ENCODE assay signal across 1 cellular context in the genomic region with DNA sequence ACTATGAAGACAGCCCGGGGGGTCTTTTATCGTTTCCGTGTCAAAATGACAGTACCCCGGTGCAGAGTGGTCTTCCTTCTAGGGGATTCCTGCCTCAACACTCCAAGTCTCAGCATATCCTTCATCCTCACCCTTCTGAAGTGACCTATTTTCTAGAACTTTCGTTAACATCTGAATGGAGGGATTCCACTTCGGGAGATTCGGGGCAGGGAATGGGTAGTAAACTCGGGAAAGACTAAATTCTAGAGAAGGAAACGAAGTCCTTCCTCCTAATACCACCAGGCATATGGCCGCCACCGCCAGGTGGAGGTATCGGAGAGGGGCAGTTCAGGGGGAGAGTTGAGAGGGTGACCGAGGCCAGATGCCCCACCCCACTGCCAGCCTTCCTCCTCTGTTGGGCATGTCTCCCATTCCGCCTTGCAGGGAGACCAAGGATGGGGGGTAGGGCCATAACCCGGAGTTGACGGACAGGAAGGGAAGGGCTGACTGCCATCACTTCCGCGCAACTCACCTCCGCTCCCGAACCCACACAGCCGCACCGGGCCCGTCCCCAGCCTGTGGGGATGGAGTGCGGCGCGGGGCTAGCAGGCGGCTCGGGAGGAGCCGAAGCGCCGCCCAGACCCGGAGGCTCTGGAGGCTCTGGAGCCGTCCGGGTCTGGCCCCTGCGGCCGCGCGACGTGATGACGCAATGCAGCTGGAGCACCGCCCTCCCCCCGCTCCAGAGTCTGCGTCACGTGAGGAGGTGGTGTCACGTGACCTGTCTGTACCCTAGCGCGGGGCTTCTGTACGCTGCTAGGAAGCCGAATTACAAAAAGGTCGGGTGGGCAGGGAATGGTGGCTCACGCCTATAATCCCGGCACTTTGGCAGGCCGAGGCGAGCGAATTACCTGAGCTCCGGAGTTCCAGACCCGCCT.
TF ChIP-seq lines count a peak whose summit lies in the region.

Gene KLHL12, minus strand, starts transcription at position 657 of the 914 bp plus-strand sequence. CDS start 2,072 bp downstream, outside the sequence.

TF ChIP-seq in HepG2, 621 proteins besides CTCF, POLR2A, EP300 and RAD21 (continued from another document and continues in another):
- TF ChIP-seq ZHX2 (IDR thresholded peaks at IDR 0.05; ENCODE audit: low read depth) (peak; percentile 83), ZHX2 (CRISPR knock-in tag; IDR thresholded peaks at IDR 0.05; ENCODE audit: borderline replicate concordance) (0 out of 2 replicates have a peak, but pooled peaks have one; percentile 33), SNAPC2 (CRISPR knock-in tag; IDR thresholded peaks at IDR 0.05) (no peak), SKI (IDR thresholded peaks at IDR 0.05; ENCODE audit: partially characterized antibody) (peak; percentile 75), RFX5 (IDR thresholded peaks at IDR 0.05; ENCODE audit: low read depth, low read length) (no peak), PAX8 (CRISPR knock-in tag; IDR thresholded peaks at IDR 0.05; ENCODE audit: borderline replicate concordance) (no peak), NCOA2 (CRISPR knock-in tag; IDR thresholded peaks at IDR 0.05) (peak; percentile 52; the same call in 1 of the 2 replicates), MXI1 (IDR thresholded peaks at IDR 0.05; ENCODE audit: borderline replicate concordance, low read depth, low read length) (peak; percentile 76; the same call in 1 of the 3 replicates), CHCHD3 (CRISPR knock-in tag; IDR thresholded peaks at IDR 0.05) (no peak), TBX2 (CRISPR knock-in tag; IDR thresholded peaks at IDR 0.05; ENCODE audit: borderline replicate concordance) (peak; percentile 81; the same call in 1 of the 2 replicates), SNAI1 (CRISPR knock-in tag; IDR thresholded peaks at IDR 0.05; ENCODE audit: borderline replicate concordance) (0 out of 2 replicates have a peak, but pooled peaks have one; percentile 38), HNRNPUL1 (IDR thresholded peaks at IDR 0.05; ENCODE audit: low read depth, low read length) (no peak), PHF8 (CRISPR knock-in tag; IDR thresholded peaks at IDR 0.05) (peak; percentile 96), PITX1 (CRISPR knock-in tag; IDR thresholded peaks at IDR 0.05) (peak; percentile 38; the same call in 1 of the 2 replicates), NR0B2 (CRISPR knock-in tag; IDR thresholded peaks at IDR 0.05) (peak; percentile 75; the same call in 1 of the 2 replicates), ZBTB7B (CRISPR knock-in tag; IDR thresholded peaks at IDR 0.05) (0 out of 2 replicates have a peak, but pooled peaks have one; percentile 27), ZNF768 (CRISPR knock-in tag; IDR thresholded peaks at IDR 0.05) (peak; percentile 76; the same call in 1 of the 2 replicates), TOPORS (CRISPR knock-in tag; IDR thresholded peaks at IDR 0.05) (0 out of 2 replicates have a peak, but pooled peaks have one; percentile 54), ZNF530 (CRISPR knock-in tag; IDR thresholded peaks at IDR 0.05; ENCODE audit: low read depth) (no peak), ZNF136 (CRISPR knock-in tag; IDR thresholded peaks at IDR 0.05; ENCODE audit: low read depth) (no peak), TCF7 (IDR thresholded peaks at IDR 0.05; ENCODE audit: low read depth) (no peak), ZNF773 (CRISPR knock-in tag; IDR thresholded peaks at IDR 0.05; ENCODE audit: borderline replicate concordance) (no peak), TCF12 (IDR thresholded peaks at IDR 0.05) (no peak), TCF12 (CRISPR knock-in tag; IDR thresholded peaks at IDR 0.05) (peak; percentile 71; the same call in 1 of the 2 replicates), IKZF5 (CRISPR knock-in tag; IDR thresholded peaks at IDR 0.05) (peak; percentile 84), ZNF556 (CRISPR knock-in tag; IDR thresholded peaks at IDR 0.05; ENCODE audit: borderline replicate concordance) (peak; percentile 87; the same call in 1 of the 2 replicates), E2F5 (CRISPR knock-in tag; conservative IDR thresholded peaks at IDR 0.05) (peak; percentile 95), ZNF350 (CRISPR knock-in tag; IDR thresholded peaks at IDR 0.05; ENCODE audit: borderline replicate concordance, low read depth) (peak; percentile 95), E2F2 (CRISPR knock-in tag; IDR thresholded peaks at IDR 0.05; ENCODE audit: borderline replicate concordance) (0 out of 2 replicates have a peak, but pooled peaks have one; percentile 39)
- TF ChIP-seq, protein P1, sequence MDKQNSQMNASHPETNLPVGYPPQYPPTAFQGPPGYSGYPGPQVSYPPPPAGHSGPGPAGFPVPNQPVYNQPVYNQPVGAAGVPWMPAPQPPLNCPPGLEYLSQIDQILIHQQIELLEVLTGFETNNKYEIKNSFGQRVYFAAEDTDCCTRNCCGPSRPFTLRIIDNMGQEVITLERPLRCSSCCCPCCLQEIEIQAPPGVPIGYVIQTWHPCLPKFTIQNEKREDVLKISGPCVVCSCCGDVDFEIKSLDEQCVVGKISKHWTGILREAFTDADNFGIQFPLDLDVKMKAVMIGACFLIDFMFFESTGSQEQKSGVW (CRISPR knock-in tag; IDR thresholded peaks at IDR 0.05; ENCODE audit: borderline replicate concordance): no peak
- TF ChIP-seq, protein P2, sequence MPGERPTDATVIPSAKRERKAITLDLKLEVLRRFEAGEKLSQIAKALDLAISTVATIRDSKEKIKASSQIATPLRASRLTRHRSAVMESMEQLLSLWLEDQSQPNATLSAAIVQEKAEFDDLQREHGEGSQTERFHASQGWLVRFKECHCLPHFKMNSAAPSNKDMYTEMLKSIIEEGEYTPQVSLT (CRISPR knock-in tag; IDR thresholded peaks at IDR 0.05; ENCODE audit: borderline replicate concordance, low read depth): no peak
- TF ChIP-seq, protein P3, sequence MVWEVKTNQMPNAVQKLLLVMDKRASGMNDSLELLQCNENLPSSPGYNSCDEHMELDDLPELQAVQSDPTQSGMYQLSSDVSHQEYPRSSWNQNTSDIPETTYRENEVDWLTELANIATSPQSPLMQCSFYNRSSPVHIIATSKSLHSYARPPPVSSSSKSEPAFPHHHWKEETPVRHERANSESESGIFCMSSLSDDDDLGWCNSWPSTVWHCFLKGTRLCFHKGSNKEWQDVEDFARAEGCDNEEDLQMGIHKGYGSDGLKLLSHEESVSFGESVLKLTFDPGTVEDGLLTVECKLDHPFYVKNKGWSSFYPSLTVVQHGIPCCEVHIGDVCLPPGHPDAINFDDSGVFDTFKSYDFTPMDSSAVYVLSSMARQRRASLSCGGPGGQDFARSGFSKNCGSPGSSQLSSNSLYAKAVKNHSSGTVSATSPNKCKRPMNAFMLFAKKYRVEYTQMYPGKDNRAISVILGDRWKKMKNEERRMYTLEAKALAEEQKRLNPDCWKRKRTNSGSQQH (CRISPR knock-in tag; IDR thresholded peaks at IDR 0.05; ENCODE audit: low read depth): peak; percentile 89; the same call in 1 of the 2 replicates
- TF ChIP-seq, protein P4, sequence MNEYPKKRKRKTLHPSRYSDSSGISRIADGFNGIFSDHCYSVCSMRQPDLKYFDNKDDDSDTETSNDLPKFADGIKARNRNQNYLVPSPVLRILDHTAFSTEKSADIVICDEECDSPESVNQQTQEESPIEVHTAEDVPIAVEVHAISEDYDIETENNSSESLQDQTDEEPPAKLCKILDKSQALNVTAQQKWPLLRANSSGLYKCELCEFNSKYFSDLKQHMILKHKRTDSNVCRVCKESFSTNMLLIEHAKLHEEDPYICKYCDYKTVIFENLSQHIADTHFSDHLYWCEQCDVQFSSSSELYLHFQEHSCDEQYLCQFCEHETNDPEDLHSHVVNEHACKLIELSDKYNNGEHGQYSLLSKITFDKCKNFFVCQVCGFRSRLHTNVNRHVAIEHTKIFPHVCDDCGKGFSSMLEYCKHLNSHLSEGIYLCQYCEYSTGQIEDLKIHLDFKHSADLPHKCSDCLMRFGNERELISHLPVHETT (CRISPR knock-in tag; conservative IDR thresholded peaks at IDR 0.05): peak; percentile 92; the same call in 1 of the 2 replicates
- TF ChIP-seq, protein P5, sequence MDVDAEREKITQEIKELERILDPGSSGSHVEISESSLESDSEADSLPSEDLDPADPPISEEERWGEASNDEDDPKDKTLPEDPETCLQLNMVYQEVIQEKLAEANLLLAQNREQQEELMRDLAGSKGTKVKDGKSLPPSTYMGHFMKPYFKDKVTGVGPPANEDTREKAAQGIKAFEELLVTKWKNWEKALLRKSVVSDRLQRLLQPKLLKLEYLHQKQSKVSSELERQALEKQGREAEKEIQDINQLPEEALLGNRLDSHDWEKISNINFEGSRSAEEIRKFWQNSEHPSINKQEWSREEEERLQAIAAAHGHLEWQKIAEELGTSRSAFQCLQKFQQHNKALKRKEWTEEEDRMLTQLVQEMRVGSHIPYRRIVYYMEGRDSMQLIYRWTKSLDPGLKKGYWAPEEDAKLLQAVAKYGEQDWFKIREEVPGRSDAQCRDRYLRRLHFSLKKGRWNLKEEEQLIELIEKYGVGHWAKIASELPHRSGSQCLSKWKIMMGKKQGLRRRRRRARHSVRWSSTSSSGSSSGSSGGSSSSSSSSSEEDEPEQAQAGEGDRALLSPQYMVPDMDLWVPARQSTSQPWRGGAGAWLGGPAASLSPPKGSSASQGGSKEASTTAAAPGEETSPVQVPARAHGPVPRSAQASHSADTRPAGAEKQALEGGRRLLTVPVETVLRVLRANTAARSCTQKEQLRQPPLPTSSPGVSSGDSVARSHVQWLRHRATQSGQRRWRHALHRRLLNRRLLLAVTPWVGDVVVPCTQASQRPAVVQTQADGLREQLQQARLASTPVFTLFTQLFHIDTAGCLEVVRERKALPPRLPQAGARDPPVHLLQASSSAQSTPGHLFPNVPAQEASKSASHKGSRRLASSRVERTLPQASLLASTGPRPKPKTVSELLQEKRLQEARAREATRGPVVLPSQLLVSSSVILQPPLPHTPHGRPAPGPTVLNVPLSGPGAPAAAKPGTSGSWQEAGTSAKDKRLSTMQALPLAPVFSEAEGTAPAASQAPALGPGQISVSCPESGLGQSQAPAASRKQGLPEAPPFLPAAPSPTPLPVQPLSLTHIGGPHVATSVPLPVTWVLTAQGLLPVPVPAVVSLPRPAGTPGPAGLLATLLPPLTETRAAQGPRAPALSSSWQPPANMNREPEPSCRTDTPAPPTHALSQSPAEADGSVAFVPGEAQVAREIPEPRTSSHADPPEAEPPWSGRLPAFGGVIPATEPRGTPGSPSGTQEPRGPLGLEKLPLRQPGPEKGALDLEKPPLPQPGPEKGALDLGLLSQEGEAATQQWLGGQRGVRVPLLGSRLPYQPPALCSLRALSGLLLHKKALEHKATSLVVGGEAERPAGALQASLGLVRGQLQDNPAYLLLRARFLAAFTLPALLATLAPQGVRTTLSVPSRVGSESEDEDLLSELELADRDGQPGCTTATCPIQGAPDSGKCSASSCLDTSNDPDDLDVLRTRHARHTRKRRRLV (CRISPR knock-in tag; IDR thresholded peaks at IDR 0.05): no peak
